Comparison of ENCODE assay signal across 14 cellular contexts in genomic region chr7:37535841-37536240, GRCh38.
DNase-seq lines count a peak whose midpoint lies in the region; ATAC-seq and TF ChIP-seq lines count a peak whose summit lies in the region.
"Had no signal": no experiment of that assay in that cellular context is flagged by ENCODE, and none has a peak within 500 bp of the region (broad histone marks: within the 10 kb centered on the region; RNA-seq: fewer than 3 reads in every experiment).

No MANE protein-coding gene starts in this region.

- intact Hi-C loops in prostate gland (cut with DNase I): no loop called here
- intact Hi-C loops in heart right ventricle (cut with DNase I): no loop called here

- peak overlapping the region; percentile 28; the same call in 1 of the 2 replicates for H3K4me2 ChIP-seq in GM23338
- H3K4me2 ChIP-seq: BLaER1 treated with 17β-estradiol and CSF1 and Interleukin-3, amounts not matched to agents 10 nM and 100 nM had no signal

- H3F3A ChIP-seq in GM23338 (replicated peaks; ENCODE audit: low read depth): 0 out of 2 replicates have a peak, but pooled peaks cover 4% of the 10 kb centered on the region

- H3K9me3 ChIP-seq in prostate gland (no peaks in the 10 kb centered on the region), heart right ventricle (no peaks in the 10 kb centered on the region)
- H3K9me3 ChIP-seq: BLaER1 treated with 17β-estradiol and CSF1 and Interleukin-3, amounts not matched to agents 10 nM and 100 nM had no signal

- no peak for TF ChIP-seq POLR2A in prostate gland (IDR thresholded peaks at IDR 0.05)

- CTCF ChIA-PET in WTC11 (lab: Charles Lee): no interaction called here

- DNase-seq in GM23338 (ENCODE audit: low spot score) (no peak), WTC11 (ENCODE audit: low spot score) (no peak), medulla oblongata (ENCODE audit: extremely low spot score) (peak; percentile 15), prostate gland (ENCODE audit: low spot score) (no peak), HT-29 (ENCODE audit: low spot score) (no peak), NCI-H748 treated with DMSO at 0.1 percent for 48 hours (lab: John Stamatoyannopoulos, UW) (no peak), heart right ventricle (no peak), NCI-H2196 treated with DMSO at 0.1 percent for 48 hours (lab: John Stamatoyannopoulos, UW; ENCODE audit: unreplicated experiment) (no peak)
- DNase-seq: ACHN; CD4-positive, CD25-positive, alpha-beta regulatory T cell; DMS 273 treated with DMSO at 0.1 percent for 48 hours; H7; IMR-90 had no signal

- peak overlapping the region; percentile 81; the same call in 1 of the 2 replicates for H2AFZ ChIP-seq in GM23338

- ATAC-seq in GM23338 (peak; percentile 31; the same call in 2 of the 3 replicates), WTC11 (no peak), heart right ventricle (no peak)

- H3K4me3 Mint-ChIP-seq in GM23338 (no peak overlapping the region), WTC11 (no peak overlapping the region)
- H3K4me3 Mint-ChIP-seq: CD4-positive, CD25-positive, alpha-beta regulatory T cell had no signal

- peak overlapping the region; percentile 19; the same call in 1 of the 2 replicates for H3K27ac Mint-ChIP-seq in GM23338
- peak overlapping the region; percentile 54 for H3K27ac Mint-ChIP-seq in WTC11
- H3K27ac Mint-ChIP-seq: CD4-positive, CD25-positive, alpha-beta regulatory T cell had no signal

- H3K4me1 ChIP-seq in GM23338 (ENCODE audit: insufficient read depth) (peaks cover 21% of the 10 kb centered on the region), prostate gland (replicated peaks) (peaks cover 9% of the 10 kb centered on the region), heart right ventricle (peaks cover 0 to 2% (median 0%) of the 10 kb centered on the region in 9 donors)

- peaks cover 13% of the 10 kb centered on the region for H3K9me2 ChIP-seq in GM23338 (ENCODE audit: insufficient read depth)

- H3K4me1 Mint-ChIP-seq in GM23338 (peaks cover 18% of the 10 kb centered on the region), WTC11 (peaks cover 37% of the 10 kb centered on the region)
- H3K4me1 Mint-ChIP-seq: CD4-positive, CD25-positive, alpha-beta regulatory T cell had no signal

- no peaks in the 10 kb centered on the region for H3K36me3 ChIP-seq in GM23338 (ENCODE audit: insufficient read depth)
- H3K36me3 ChIP-seq in prostate gland: no peaks in the 10 kb centered on the region
- H3K36me3 ChIP-seq in heart right ventricle: no peaks in the 10 kb centered on the region
- H3K36me3 ChIP-seq: BLaER1 treated with 17β-estradiol and CSF1 and Interleukin-3, amounts not matched to agents 10 nM and 100 nM had no signal

- H3K4me3 ChIP-seq in GM23338: no peak overlapping the region
- H3K4me3 ChIP-seq in prostate gland: no peak overlapping the region
- H3K4me3 ChIP-seq in heart right ventricle: no peak overlapping the region
- H3K4me3 ChIP-seq: BLaER1 treated with 17β-estradiol and CSF1 and Interleukin-3, amounts not matched to agents 10 nM and 100 nM had no signal

- TF ChIP-seq CTCF in GM23338 (conservative IDR thresholded peaks at IDR 0.05; ENCODE audit: low read depth in 2 of 2) (no peak), WTC11 (IDR thresholded peaks at IDR 0.05) (no peak), prostate gland (IDR thresholded peaks at IDR 0.05) (no peak), heart right ventricle (IDR thresholded peaks at IDR 0.05) (no peak)

- H3K27me3 ChIP-seq in GM23338 (ENCODE audit: insufficient read depth) (no peaks in the 10 kb centered on the region), prostate gland (replicated peaks; ENCODE audit: insufficient read depth) (no peaks in the 10 kb centered on the region), heart right ventricle (no peaks in the 10 kb centered on the region)
- H3K27me3 ChIP-seq: BLaER1 treated with 17β-estradiol and CSF1 and Interleukin-3, amounts not matched to agents 10 nM and 100 nM had no signal

- H3K36me3 Mint-ChIP-seq in GM23338 (ENCODE audit: low read depth) (peaks cover 5% of the 10 kb centered on the region; the same call in 2 of the 3 replicates), WTC11 (peaks cover 12% of the 10 kb centered on the region)

- peak overlapping the region; percentile 39; the same call in 1 of the 2 replicates for H3K27ac ChIP-seq in GM23338 (ENCODE audit: low read depth)
- peak overlapping the region; percentile 63 to 71 for H3K27ac ChIP-seq in prostate gland
- H3K27ac ChIP-seq in heart right ventricle: no peak overlapping the region
- H3K27ac ChIP-seq: BLaER1 treated with 17β-estradiol and CSF1 and Interleukin-3, amounts not matched to agents 10 nM and 100 nM had no signal

- no peaks in the 10 kb centered on the region for H3K79me2 ChIP-seq in GM23338 (replicated peaks; ENCODE audit: insufficient read depth)

- H4K20me1 ChIP-seq in GM23338 (replicated peaks; ENCODE audit: insufficient read depth): no peaks in the 10 kb centered on the region
- H4K20me1 ChIP-seq: BLaER1 treated with 17β-estradiol and CSF1 and Interleukin-3, amounts not matched to agents 10 nM and 100 nM had no signal

- peaks cover 18% of the 10 kb centered on the region; the same call in 2 of the 3 replicates for H3K9me3 Mint-ChIP-seq in GM23338
- H3K9me3 Mint-ChIP-seq in WTC11: peaks cover 11% of the 10 kb centered on the region

- POLR2A ChIA-PET in WTC11 (lab: Charles Lee): no interaction called here

- no peaks in the 10 kb centered on the region for H3K27me3 Mint-ChIP-seq in GM23338 (ENCODE audit: insufficient read depth, low read depth, poor library complexity)
- no peaks in the 10 kb centered on the region for H3K27me3 Mint-ChIP-seq in WTC11 (ENCODE audit: low read depth)

TF ChIP-seq in GM23338, 12 proteins besides CTCF, POLR2A, EP300 and RAD21 (continues in another document):
- TF ChIP-seq, protein P1, sequence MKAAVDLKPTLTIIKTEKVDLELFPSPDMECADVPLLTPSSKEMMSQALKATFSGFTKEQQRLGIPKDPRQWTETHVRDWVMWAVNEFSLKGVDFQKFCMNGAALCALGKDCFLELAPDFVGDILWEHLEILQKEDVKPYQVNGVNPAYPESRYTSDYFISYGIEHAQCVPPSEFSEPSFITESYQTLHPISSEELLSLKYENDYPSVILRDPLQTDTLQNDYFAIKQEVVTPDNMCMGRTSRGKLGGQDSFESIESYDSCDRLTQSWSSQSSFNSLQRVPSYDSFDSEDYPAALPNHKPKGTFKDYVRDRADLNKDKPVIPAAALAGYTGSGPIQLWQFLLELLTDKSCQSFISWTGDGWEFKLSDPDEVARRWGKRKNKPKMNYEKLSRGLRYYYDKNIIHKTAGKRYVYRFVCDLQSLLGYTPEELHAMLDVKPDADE (IDR thresholded peaks at IDR 0.05): no peak
- TF ChIP-seq ZNF114 (CRISPR knock-in tag; IDR thresholded peaks at IDR 0.05): no peak

TF ChIP-seq in WTC11, 78 proteins besides CTCF, POLR2A, EP300 and RAD21:
- TF ChIP-seq NFYB (CRISPR knock-in tag; conservative IDR thresholded peaks at IDR 0.05; ENCODE audit: low read depth): no peak
- TF ChIP-seq ZNF423 (CRISPR knock-in tag; IDR thresholded peaks at IDR 0.05): no peak
- no peak for TF ChIP-seq ZNF263 (CRISPR knock-in tag; IDR thresholded peaks at IDR 0.05; ENCODE audit: low read depth)
- TF ChIP-seq, protein P2, sequence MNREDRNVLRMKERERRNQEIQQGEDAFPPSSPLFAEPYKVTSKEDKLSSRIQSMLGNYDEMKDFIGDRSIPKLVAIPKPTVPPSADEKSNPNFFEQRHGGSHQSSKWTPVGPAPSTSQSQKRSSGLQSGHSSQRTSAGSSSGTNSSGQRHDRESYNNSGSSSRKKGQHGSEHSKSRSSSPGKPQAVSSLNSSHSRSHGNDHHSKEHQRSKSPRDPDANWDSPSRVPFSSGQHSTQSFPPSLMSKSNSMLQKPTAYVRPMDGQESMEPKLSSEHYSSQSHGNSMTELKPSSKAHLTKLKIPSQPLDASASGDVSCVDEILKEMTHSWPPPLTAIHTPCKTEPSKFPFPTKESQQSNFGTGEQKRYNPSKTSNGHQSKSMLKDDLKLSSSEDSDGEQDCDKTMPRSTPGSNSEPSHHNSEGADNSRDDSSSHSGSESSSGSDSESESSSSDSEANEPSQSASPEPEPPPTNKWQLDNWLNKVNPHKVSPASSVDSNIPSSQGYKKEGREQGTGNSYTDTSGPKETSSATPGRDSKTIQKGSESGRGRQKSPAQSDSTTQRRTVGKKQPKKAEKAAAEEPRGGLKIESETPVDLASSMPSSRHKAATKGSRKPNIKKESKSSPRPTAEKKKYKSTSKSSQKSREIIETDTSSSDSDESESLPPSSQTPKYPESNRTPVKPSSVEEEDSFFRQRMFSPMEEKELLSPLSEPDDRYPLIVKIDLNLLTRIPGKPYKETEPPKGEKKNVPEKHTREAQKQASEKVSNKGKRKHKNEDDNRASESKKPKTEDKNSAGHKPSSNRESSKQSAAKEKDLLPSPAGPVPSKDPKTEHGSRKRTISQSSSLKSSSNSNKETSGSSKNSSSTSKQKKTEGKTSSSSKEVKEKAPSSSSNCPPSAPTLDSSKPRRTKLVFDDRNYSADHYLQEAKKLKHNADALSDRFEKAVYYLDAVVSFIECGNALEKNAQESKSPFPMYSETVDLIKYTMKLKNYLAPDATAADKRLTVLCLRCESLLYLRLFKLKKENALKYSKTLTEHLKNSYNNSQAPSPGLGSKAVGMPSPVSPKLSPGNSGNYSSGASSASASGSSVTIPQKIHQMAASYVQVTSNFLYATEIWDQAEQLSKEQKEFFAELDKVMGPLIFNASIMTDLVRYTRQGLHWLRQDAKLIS (CRISPR knock-in tag; IDR thresholded peaks at IDR 0.05; ENCODE audit: borderline replicate concordance): no peak
TF ChIP-seq in WTC11: peak in this region for 0.

Comparison
In these comparisons a context has a peak if more than half of its experiments do, and no peak if none do; other contexts are left out.
1. H3K27ac ChIP-seq: peak in GM23338 (single experiment) and prostate gland (2 of 2); none in heart right ventricle (0 of 10).